Comparison of ENCODE assay signal across 12 cellular contexts in the genomic region with DNA sequence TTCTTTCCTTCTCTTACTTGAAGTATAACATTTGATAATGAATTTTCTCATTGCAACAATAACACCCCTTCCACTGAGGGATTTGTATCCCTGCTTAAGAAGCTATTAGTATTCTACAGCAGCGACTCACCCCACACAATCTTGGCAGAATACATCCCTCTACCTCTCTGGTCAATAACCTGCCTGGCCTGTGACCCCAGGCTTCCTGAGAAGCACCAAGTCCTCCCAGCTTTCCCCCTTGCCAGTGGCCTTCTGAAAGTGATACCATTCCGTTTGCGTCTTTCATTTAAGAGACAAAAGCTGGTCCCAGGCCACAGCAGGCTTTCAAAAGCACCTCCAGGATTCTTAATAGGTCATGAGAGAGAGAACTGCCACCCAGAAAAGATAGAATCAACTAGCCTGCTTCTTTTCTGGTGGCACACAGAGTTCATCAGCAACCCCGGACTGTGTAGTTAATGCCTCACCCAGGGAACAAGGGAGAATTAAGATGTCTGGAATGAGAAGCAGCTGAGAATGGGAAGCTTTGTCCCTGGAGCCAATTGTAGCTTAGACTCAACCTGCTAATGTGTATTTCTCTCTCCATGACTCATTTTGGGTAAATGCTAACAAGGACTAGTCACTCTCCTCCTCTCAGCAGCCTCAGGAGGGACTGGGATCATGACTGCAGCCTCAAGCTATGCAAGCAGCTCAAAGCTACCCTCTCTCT.
A peak's percentile ranks its signal among the peaks of the same experiment; 100 is the strongest.
DNase-seq lines count a peak whose midpoint lies in the region; ATAC-seq, FAIRE-seq and TF ChIP-seq lines count a peak whose summit lies in the region.
"Had no signal": no experiment of that assay in that cellular context is flagged by ENCODE, and none has a peak within 500 bp of the region (broad histone marks: within the 10 kb centered on the region; RNA-seq: fewer than 3 reads in every experiment).

No MANE protein-coding gene starts in this region.

- H3K4me3 ChIP-seq in astrocyte (ENCODE audit: insufficient read depth, low read depth, low read length) (peak overlapping the region; percentile 52), ovary (no peak overlapping the region)
- H3K4me3 ChIP-seq in CD8-positive, alpha-beta T cell (ENCODE audit: low read depth, low read length), result no peak overlapping the region
- H3K4me3 ChIP-seq: BLaER1 had no signal

- CTCF ChIA-PET in CD8-positive, alpha-beta T cell (lab: Charles Lee), result no interaction called here

- TF ChIP-seq EP300 in ovary (IDR thresholded peaks at IDR 0.05), result no peak

- H3K9me3 ChIP-seq in astrocyte (ENCODE audit: insufficient read depth, low read depth, low read length) (no peaks in the 10 kb centered on the region), ovary (no peaks in the 10 kb centered on the region)
- no peaks in the 10 kb centered on the region for H3K9me3 ChIP-seq in CD8-positive, alpha-beta T cell (ENCODE audit: low read length)
- H3K9me3 ChIP-seq: BLaER1 had no signal

- POLR2A ChIA-PET in CD8-positive, alpha-beta T cell (lab: Charles Lee), result no interaction called here

- H3K4me2 ChIP-seq in astrocyte (ENCODE audit: low read length), result peak overlapping the region; percentile 86
- H3K4me2 ChIP-seq: BLaER1 had no signal

- H3K4me3 Mint-ChIP-seq in astrocyte (ENCODE audit: unreplicated experiment), result peak overlapping the region; percentile 51
- H3K4me3 Mint-ChIP-seq in activated T-cell treated with anti-CD3 and anti-CD28 coated beads, Interleukin-2, amount 50 U/mL, for 4 hours, result no peak overlapping the region
- no peak overlapping the region for H3K4me3 Mint-ChIP-seq in CD8-positive, alpha-beta T cell
- H3K4me3 Mint-ChIP-seq: naive thymus-derived CD8-positive, alpha-beta T cell had no signal

- H2AFZ ChIP-seq in astrocyte (ENCODE audit: low read depth, low read length), result peak overlapping the region; percentile 70

- H3K36me3 ChIP-seq in astrocyte (ENCODE audit: insufficient read depth, low read length), result no peaks in the 10 kb centered on the region
- no peaks in the 10 kb centered on the region for H3K36me3 ChIP-seq in ovary
- H3K36me3 ChIP-seq in CD8-positive, alpha-beta T cell (ENCODE audit: insufficient read depth, low read length), result no peaks in the 10 kb centered on the region
- H3K36me3 ChIP-seq: BLaER1 had no signal

- H4K20me1 ChIP-seq in astrocyte (ENCODE audit: insufficient read depth, low read length), result no peaks in the 10 kb centered on the region
- H4K20me1 ChIP-seq: BLaER1 had no signal

- H3K4me1 Mint-ChIP-seq in astrocyte (ENCODE audit: low read depth, unreplicated experiment), result peaks cover 28% of the 10 kb centered on the region
- no peaks in the 10 kb centered on the region for H3K4me1 Mint-ChIP-seq in activated T-cell treated with anti-CD3 and anti-CD28 coated beads, Interleukin-2, amount 50 U/mL, for 4 hours (ENCODE audit: low read depth)
- no peaks in the 10 kb centered on the region for H3K4me1 Mint-ChIP-seq in CD8-positive, alpha-beta T cell (ENCODE audit: low read depth)
- H3K4me1 Mint-ChIP-seq: naive thymus-derived CD8-positive, alpha-beta T cell had no signal

- no peaks in the 10 kb centered on the region for H3K79me2 ChIP-seq in astrocyte (ENCODE audit: insufficient read depth, low read length)

- peak overlapping the region; percentile 87 for H3K9ac ChIP-seq in astrocyte (ENCODE audit: low read length)
- H3K9ac ChIP-seq: BLaER1 had no signal

- peaks cover 4% of the 10 kb centered on the region for H3K9me3 Mint-ChIP-seq in astrocyte (ENCODE audit: unreplicated experiment)
- peaks cover 5% of the 10 kb centered on the region for H3K9me3 Mint-ChIP-seq in activated T-cell treated with anti-CD3 and anti-CD28 coated beads, Interleukin-2, amount 50 U/mL, for 4 hours
- H3K9me3 Mint-ChIP-seq in CD8-positive, alpha-beta T cell, result no peaks in the 10 kb centered on the region

- no peaks in the 10 kb centered on the region for H3K27me3 Mint-ChIP-seq in astrocyte (ENCODE audit: low read depth, unreplicated experiment)
- H3K27me3 Mint-ChIP-seq in activated T-cell treated with anti-CD3 and anti-CD28 coated beads, Interleukin-2, amount 50 U/mL, for 4 hours (ENCODE audit: low read depth), result peaks cover 3% of the 10 kb centered on the region
- peaks cover 10% of the 10 kb centered on the region for H3K27me3 Mint-ChIP-seq in CD8-positive, alpha-beta T cell (ENCODE audit: low read depth)

- intact Hi-C loops in ovary (cut with DNase I), result no loop called here
- intact Hi-C loops in CD8-positive, alpha-beta T cell (cut with DNase I, micrococcal nuclease), result no loop called here

- H3K27me3 ChIP-seq in astrocyte (ENCODE audit: insufficient read depth, low read length), result no peaks in the 10 kb centered on the region
- H3K27me3 ChIP-seq in ovary, result no peaks in the 10 kb centered on the region
- H3K27me3 ChIP-seq in CD8-positive, alpha-beta T cell (ENCODE audit: insufficient read depth, low read length), result no peaks in the 10 kb centered on the region
- H3K27me3 ChIP-seq: BLaER1 had no signal

- H3K4me1 ChIP-seq in astrocyte (ENCODE audit: insufficient read depth, low read length), result peaks cover 26% of the 10 kb centered on the region
- no peaks in the 10 kb centered on the region for H3K4me1 ChIP-seq in ovary (ENCODE audit: insufficient read depth)
- H3K4me1 ChIP-seq in CD8-positive, alpha-beta T cell (ENCODE audit: insufficient read depth, low read length), result no peaks in the 10 kb centered on the region
- H3K4me1 ChIP-seq: BLaER1 had no signal

- WGBS in ovary, 3 donors, result 66 to 76% (median 69%) methylated on average over 4 of the region's 4 CpGs

- DNase-seq in A172 (ENCODE audit: low spot score) (peak; percentile 95), HPDE6-E6E7 (ENCODE audit: extremely low spot score) (peak; percentile 93), astrocyte (ENCODE audit: low read depth) (peak; percentile 99), iPS-NIHi11 (ENCODE audit: low spot score) (peak; percentile 26), NCI-H146 (lab: John Stamatoyannopoulos, UW) (no peak), ovary (no peak)
- DNase-seq in activated T-cell treated with anti-CD3 and anti-CD28 coated beads, Interleukin-2, amount 50 U/mL, for 4 hours, result no peak
- DNase-seq in CD8-positive, alpha-beta T cell, result no peak
- DNase-seq: activated T-cell treated with anti-CD3 and anti-CD28 coated beads for 4 hours; naive thymus-derived CD8-positive, alpha-beta T cell had no signal

- peak overlapping the region; percentile 99 for H3K27ac Mint-ChIP-seq in astrocyte (ENCODE audit: unreplicated experiment)
- no peak overlapping the region for H3K27ac Mint-ChIP-seq in CD8-positive, alpha-beta T cell
- H3K27ac Mint-ChIP-seq: naive thymus-derived CD8-positive, alpha-beta T cell had no signal

- TF ChIP-seq POLR2A in ovary (IDR thresholded peaks at IDR 0.05), result no peak

- ATAC-seq in activated T-cell treated with anti-CD3 and anti-CD28 coated beads, Interleukin-2, amount 50 U/mL, for 4 hours, result no peak
- ATAC-seq in CD8-positive, alpha-beta T cell, result no peak
- ATAC-seq: naive thymus-derived CD8-positive, alpha-beta T cell had no signal

- H3K27ac ChIP-seq in astrocyte (ENCODE audit: low read depth, low read length) (peak overlapping the region; percentile 99), ovary (no peak overlapping the region)
- H3K27ac ChIP-seq in CD8-positive, alpha-beta T cell (ENCODE audit: low read depth, low read length), result no peak overlapping the region
- H3K27ac ChIP-seq: BLaER1 had no signal

- FAIRE-seq in astrocyte (lab: Jason Lieb, UNC), result peak; percentile 99
- FAIRE-seq: endometrium had no signal

- no peak for TF ChIP-seq CTCF in astrocyte (IDR thresholded peaks at IDR 0.05; ENCODE audit: insufficient read depth, low read depth, low read length)
- no peak for TF ChIP-seq CTCF in ovary (IDR thresholded peaks at IDR 0.05)
- no peak for TF ChIP-seq CTCF in CD8-positive, alpha-beta T cell (IDR thresholded peaks at IDR 0.05)

- H3K36me3 Mint-ChIP-seq in astrocyte (ENCODE audit: low read depth, unreplicated experiment), result no peaks in the 10 kb centered on the region
- H3K36me3 Mint-ChIP-seq in activated T-cell treated with anti-CD3 and anti-CD28 coated beads, Interleukin-2, amount 50 U/mL, for 4 hours (ENCODE audit: insufficient read depth), result no peaks in the 10 kb centered on the region
- no peaks in the 10 kb centered on the region for H3K36me3 Mint-ChIP-seq in CD8-positive, alpha-beta T cell
- H3K36me3 Mint-ChIP-seq: naive thymus-derived CD8-positive, alpha-beta T cell had no signal

Comparison
In these comparisons a context has a peak if more than half of its experiments do, and no peak if none do; other contexts are left out.
1. DNase-seq: peak in A172 (single experiment), HPDE6-E6E7 (single experiment), astrocyte (single experiment) and iPS-NIHi11 (single experiment); none in NCI-H146 (single experiment), activated T-cell treated with anti-CD3 and anti-CD28 coated beads, Interleukin-2, amount 50 U/mL, for 4 hours (single experiment), ovary (0 of 5) and CD8-positive, alpha-beta T cell (0 of 7).